Comparison of ENCODE assay signal across 17 cellular contexts in genomic region chr4:101218346-101218745, GRCh38.
"Had no signal": no experiment of that assay in that cellular context is flagged by ENCODE, and none has a peak within 500 bp of the region (broad histone marks: within the 10 kb centered on the region; RNA-seq: fewer than 3 reads in every experiment).

No MANE protein-coding gene starts in this region.

- DNase-seq: activated CD4-positive, alpha-beta T cell treated with anti-CD3 and anti-CD28 coated beads for 36 hours; activated CD8-positive, alpha-beta memory T cell treated with anti-CD3 and anti-CD28 coated beads, Interleukin-2, amount 50 U/mL, for 4 hours; activated CD8-positive, alpha-beta T cell treated with anti-CD3 and anti-CD28 coated beads for 36 hours; activated naive CD4-positive, alpha-beta T cell; effector CD4-positive, alpha-beta T cell; hypothalamus; mucosa of descending colon; naive thymus-derived CD8-positive, alpha-beta T cell; stimulated activated CD4-positive, alpha-beta T cell treated with anti-CD3 and anti-CD28 coated beads, Interleukin-4, amount 100 ng/mL, for 4 hours; stimulated activated naive CD8-positive, alpha-beta T cell treated with anti-CD3 and anti-CD28 coated beads, Interleukin-15, amount 100 ng/mL, for 72 hours; SW 1271; T-helper 9 cell had no signal

- H3K36me3 ChIP-seq: ascending aorta, cardiac muscle cell, neutrophil, thoracic aorta had no signal

- H3K9me3 ChIP-seq: ascending aorta, mucosa of descending colon, neutrophil, thoracic aorta had no signal

- H3K27me3 ChIP-seq: ascending aorta, cardiac muscle cell, neutrophil had no signal

- H3K4me3 ChIP-seq: ascending aorta, cardiac muscle cell, lung, mucosa of descending colon, thoracic aorta had no signal

- H3K27ac ChIP-seq: ascending aorta, cardiac muscle cell, neutrophil, thoracic aorta had no signal

- ATAC-seq: activated CD4-positive, alpha-beta T cell treated with anti-CD3 and anti-CD28 coated beads for 36 hours; activated CD8-positive, alpha-beta T cell treated with anti-CD3 and anti-CD28 coated beads for 36 hours; naive thymus-derived CD8-positive, alpha-beta T cell; stimulated activated naive CD8-positive, alpha-beta T cell treated with anti-CD3 and anti-CD28 coated beads, Interleukin-15, amount 100 ng/mL, for 72 hours had no signal
